18 cellular contexts compared by ENCODE assay signal in the genomic region with DNA sequence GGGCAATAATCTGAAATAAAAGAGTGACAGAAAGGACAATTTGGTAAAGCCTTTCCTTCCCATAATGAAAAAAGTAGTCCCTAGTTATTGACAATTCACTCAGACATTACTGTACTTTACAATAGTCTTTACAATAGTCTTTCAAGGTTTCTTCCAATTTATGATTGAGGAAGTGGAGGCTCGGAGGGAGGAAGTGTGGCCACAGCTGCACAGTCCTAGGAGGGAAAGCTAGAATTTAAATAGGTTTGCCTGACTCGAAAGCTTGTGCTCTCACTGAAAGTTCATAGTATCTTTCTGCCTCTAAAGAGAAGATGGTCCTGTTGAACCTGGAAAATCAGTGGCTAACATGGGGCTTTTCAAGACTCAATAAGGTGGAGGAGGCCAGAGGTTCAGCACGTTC.
DNase-seq lines count a peak whose midpoint lies in the region; ATAC-seq and TF ChIP-seq lines count a peak whose summit lies in the region.
"Had no signal": no experiment of that assay in that cellular context is flagged by ENCODE, and none has a peak within 500 bp of the region (broad histone marks: within the 10 kb centered on the region; RNA-seq: fewer than 3 reads in every experiment).

No MANE protein-coding gene starts in this region.

- H3K56ac ChIP-seq in mesendoderm (ENCODE audit: low read length) = no peak overlapping the region

- WGBS in mesendoderm (ENCODE audit: extremely low coverage, insufficient coverage, low lambda C conversion rate) = no CpG with 5 or more reads among the region's 3 CpGs

- no peak overlapping the region for H4K8ac ChIP-seq in mesendoderm (ENCODE audit: low read depth, low read length)

- no peaks in the 10 kb centered on the region for H3K9me3 Mint-ChIP-seq in stimulated activated effector memory CD8-positive, alpha-beta T cell treated with anti-CD3 and anti-CD28 coated beads, Interleukin-12 subunit alpha, Interleukin-12 subunit beta, amount 100 ng/mL, for 72 hours
- H3K9me3 Mint-ChIP-seq: activated naive CD8-positive, alpha-beta T cell treated with anti-CD3 and anti-CD28 coated beads for 36 hours; activated T-cell treated with anti-CD3 and anti-CD28 coated beads, Interleukin-2, amount 50 U/mL, for 72 hours had no signal

- no peak overlapping the region for H3K9ac ChIP-seq in DND-41 (ENCODE audit: low read depth, low read length)
- H3K9ac ChIP-seq in Karpas-422 (ENCODE audit: low read length) = no peak overlapping the region
- H3K9ac ChIP-seq in mesendoderm (ENCODE audit: low read length) = no peak overlapping the region

- no peak overlapping the region for H2BK120ac ChIP-seq in mesendoderm (ENCODE audit: low read depth, low read length)

- H2AFZ ChIP-seq in DND-41 (ENCODE audit: low read depth, low read length) = no peak overlapping the region
- no peak overlapping the region for H2AFZ ChIP-seq in Karpas-422 (ENCODE audit: low read length)
- H2AFZ ChIP-seq: hepatocyte had no signal

- H4K20me1 ChIP-seq in DND-41 (ENCODE audit: insufficient read depth, low read length) (no peaks in the 10 kb centered on the region), Karpas-422 (ENCODE audit: insufficient read depth, low read depth, low read length) (no peaks in the 10 kb centered on the region)

- H2BK5ac ChIP-seq in mesendoderm (ENCODE audit: low read length) = no peak overlapping the region

- H3K4me3 Mint-ChIP-seq in stimulated activated effector memory CD8-positive, alpha-beta T cell treated with anti-CD3 and anti-CD28 coated beads, Interleukin-12 subunit alpha, Interleukin-12 subunit beta, amount 100 ng/mL, for 72 hours = no peak overlapping the region
- H3K4me3 Mint-ChIP-seq: activated naive CD8-positive, alpha-beta T cell treated with anti-CD3 and anti-CD28 coated beads for 36 hours; activated T-cell treated with anti-CD3 and anti-CD28 coated beads, Interleukin-2, amount 50 U/mL, for 72 hours had no signal

- no peak for TF ChIP-seq CTCF in DND-41 (IDR thresholded peaks at IDR 0.05; ENCODE audit: borderline replicate concordance, extremely low read depth, low read length, poor library complexity, severe bottlenecking)

- H3K27me3 ChIP-seq in DND-41 (ENCODE audit: insufficient read depth, low read length, poor library complexity) (no peaks in the 10 kb centered on the region), Karpas-422 (ENCODE audit: low read length) (no peaks in the 10 kb centered on the region), mesendoderm (ENCODE audit: insufficient read depth, low read length, poor library complexity) (no peaks in the 10 kb centered on the region)
- H3K27me3 ChIP-seq: hepatocyte, SJSA1, vagina had no signal

- no peak overlapping the region for H3K18ac ChIP-seq in mesendoderm (ENCODE audit: low read length)

- H3K9me3 ChIP-seq in DND-41 (ENCODE audit: insufficient read depth, low read length, severe bottlenecking) (no peaks in the 10 kb centered on the region), Karpas-422 (ENCODE audit: low read length) (no peaks in the 10 kb centered on the region)
- H3K9me3 ChIP-seq: Caco-2, SJSA1, vagina had no signal

- DNase-seq in DND-41 (no peak), Karpas-422 (peak; percentile 61), SKM-1 (lab: John Stamatoyannopoulos, UW; ENCODE audit: unreplicated experiment) (peak; percentile 83), left colon (no peak), mesendoderm (no peak), activated gamma-delta T cell (lab: John Stamatoyannopoulos, UW) (no peak)
- DNase-seq in stimulated activated effector memory CD8-positive, alpha-beta T cell treated with anti-CD3 and anti-CD28 coated beads, Interleukin-12 subunit alpha, Interleukin-12 subunit beta, amount 100 ng/mL, for 72 hours (ENCODE audit: low spot score in 2 of 2) = no peak
- DNase-seq: ACHN; activated CD4-positive, alpha-beta T cell treated with anti-CD3 and anti-CD28 coated beads, Interleukin-2, amount 50 U/mL, for 4 hours; activated naive CD8-positive, alpha-beta T cell treated with anti-CD3 and anti-CD28 coated beads for 36 hours; activated T-cell treated with anti-CD3 and anti-CD28 coated beads, Interleukin-2, amount 50 U/mL, for 72 hours; Caco-2; NCI-H1436; NCI-H345 had no signal

- H3K4me2 ChIP-seq in DND-41 (ENCODE audit: insufficient read depth, low read length) (no peak overlapping the region), Karpas-422 (ENCODE audit: low read depth, low read length, poor library complexity, severe bottlenecking) (no peak overlapping the region), mesendoderm (ENCODE audit: low read length) (no peak overlapping the region)
- H3K4me2 ChIP-seq: hepatocyte had no signal

- no peaks in the 10 kb centered on the region for H3K79me1 ChIP-seq in mesendoderm (ENCODE audit: low read length)

- no peak overlapping the region for H2BK15ac ChIP-seq in mesendoderm (replicated peaks; ENCODE audit: low read depth)

- H3K36me3 Mint-ChIP-seq in stimulated activated effector memory CD8-positive, alpha-beta T cell treated with anti-CD3 and anti-CD28 coated beads, Interleukin-12 subunit alpha, Interleukin-12 subunit beta, amount 100 ng/mL, for 72 hours = no peaks in the 10 kb centered on the region

- no peak overlapping the region for H3K23ac ChIP-seq in mesendoderm (ENCODE audit: low read length)

- H3K79me2 ChIP-seq in DND-41 (ENCODE audit: insufficient read depth, low read length) (no peaks in the 10 kb centered on the region), Karpas-422 (ENCODE audit: low read length) (no peaks in the 10 kb centered on the region), mesendoderm (ENCODE audit: control insufficient read depth, insufficient read depth, low read length) (no peaks in the 10 kb centered on the region)
- H3K79me2 ChIP-seq: hepatocyte had no signal

- intact Hi-C loops in left colon (cut with DNase I, micrococcal nuclease) = no loop called here

- H3K4me1 ChIP-seq in DND-41 (ENCODE audit: insufficient read depth, low read length) (peaks cover 3% of the 10 kb centered on the region; the same call in 1 of the 2 replicates), Karpas-422 (ENCODE audit: low read length) (peaks cover 9% of the 10 kb centered on the region), mesendoderm (ENCODE audit: control insufficient read depth, low read depth, low read length) (no peaks in the 10 kb centered on the region)
- H3K4me1 ChIP-seq: Caco-2, SJSA1, vagina had no signal

- H3K9me2 ChIP-seq in Karpas-422 (replicated peaks; ENCODE audit: insufficient read depth, low read length) = no peaks in the 10 kb centered on the region

- no peak overlapping the region for H3K27ac Mint-ChIP-seq in stimulated activated effector memory CD8-positive, alpha-beta T cell treated with anti-CD3 and anti-CD28 coated beads, Interleukin-12 subunit alpha, Interleukin-12 subunit beta, amount 100 ng/mL, for 72 hours
- H3K27ac Mint-ChIP-seq: activated naive CD8-positive, alpha-beta T cell treated with anti-CD3 and anti-CD28 coated beads for 36 hours; activated T-cell treated with anti-CD3 and anti-CD28 coated beads, Interleukin-2, amount 50 U/mL, for 72 hours had no signal

- H3K36me3 ChIP-seq in DND-41 (ENCODE audit: insufficient read depth, low read length) (peaks cover 9% of the 10 kb centered on the region; the same call in 1 of the 2 replicates), Karpas-422 (ENCODE audit: insufficient read depth, low read length) (no peaks in the 10 kb centered on the region), mesendoderm (ENCODE audit: control insufficient read depth, insufficient read depth, low read length) (no peaks in the 10 kb centered on the region)
- H3K36me3 ChIP-seq: SJSA1, vagina had no signal

- H3K4me3 ChIP-seq in DND-41 (ENCODE audit: low read depth in 1 of 2, low read length in 2 of 2) = no peak overlapping the region
- no peak overlapping the region for H3K4me3 ChIP-seq in Karpas-422 (ENCODE audit: low read length)
- H3K4me3 ChIP-seq in mesendoderm (ENCODE audit: low read length) = no peak overlapping the region
- H3K4me3 ChIP-seq: hepatocyte, SJSA1, vagina had no signal

- no peak overlapping the region for H3K27ac ChIP-seq in DND-41 (ENCODE audit: low read length)
- H3K27ac ChIP-seq in Karpas-422 (ENCODE audit: low read length) = no peak overlapping the region
- H3K27ac ChIP-seq in mesendoderm (ENCODE audit: low read depth, low read length) = no peak overlapping the region
- H3K27ac ChIP-seq: hepatocyte, SJSA1, vagina had no signal

- no peaks in the 10 kb centered on the region for H3K4me1 Mint-ChIP-seq in stimulated activated effector memory CD8-positive, alpha-beta T cell treated with anti-CD3 and anti-CD28 coated beads, Interleukin-12 subunit alpha, Interleukin-12 subunit beta, amount 100 ng/mL, for 72 hours
- H3K4me1 Mint-ChIP-seq: activated naive CD8-positive, alpha-beta T cell treated with anti-CD3 and anti-CD28 coated beads for 36 hours had no signal

- ATAC-seq in DND-41 (ENCODE audit: insufficient read depth, low read depth) (0 out of 3 replicates have a peak, but pooled peaks have one; percentile 55), left colon (peak; percentile 50), HG02610 (IDR thresholded peaks at IDR 0.05; ENCODE audit: unreplicated experiment) (no peak)
- ATAC-seq in stimulated activated effector memory CD8-positive, alpha-beta T cell treated with anti-CD3 and anti-CD28 coated beads, Interleukin-12 subunit alpha, Interleukin-12 subunit beta, amount 100 ng/mL, for 72 hours = no peak
- ATAC-seq: activated T-cell treated with anti-CD3 and anti-CD28 coated beads, Interleukin-2, amount 50 U/mL, for 72 hours had no signal

- no peak overlapping the region for H3K4ac ChIP-seq in mesendoderm (ENCODE audit: low read depth, low read length)

- H2AK5ac ChIP-seq in mesendoderm (ENCODE audit: low read length) = no peak overlapping the region

- no peak overlapping the region for H4K5ac ChIP-seq in mesendoderm (ENCODE audit: low read length)

Comparison
In these comparisons a context has a peak if more than half of its experiments do, and no peak if none do; other contexts are left out.
1. ATAC-seq: peak in DND-41 (single experiment) and left colon (single experiment); none in stimulated activated effector memory CD8-positive, alpha-beta T cell treated with anti-CD3 and anti-CD28 coated beads, Interleukin-12 subunit alpha, Interleukin-12 subunit beta, amount 100 ng/mL, for 72 hours (single experiment) and HG02610 (single experiment).
2. DNase-seq: peak in Karpas-422 (single experiment) and SKM-1 (single experiment); none in DND-41 (single experiment), left colon (0 of 2), mesendoderm (single experiment), stimulated activated effector memory CD8-positive, alpha-beta T cell treated with anti-CD3 and anti-CD28 coated beads, Interleukin-12 subunit alpha, Interleukin-12 subunit beta, amount 100 ng/mL, for 72 hours (0 of 2) and activated gamma-delta T cell (single experiment).